Comparison of ENCODE assay signal across 1 cellular context in the genomic region with DNA sequence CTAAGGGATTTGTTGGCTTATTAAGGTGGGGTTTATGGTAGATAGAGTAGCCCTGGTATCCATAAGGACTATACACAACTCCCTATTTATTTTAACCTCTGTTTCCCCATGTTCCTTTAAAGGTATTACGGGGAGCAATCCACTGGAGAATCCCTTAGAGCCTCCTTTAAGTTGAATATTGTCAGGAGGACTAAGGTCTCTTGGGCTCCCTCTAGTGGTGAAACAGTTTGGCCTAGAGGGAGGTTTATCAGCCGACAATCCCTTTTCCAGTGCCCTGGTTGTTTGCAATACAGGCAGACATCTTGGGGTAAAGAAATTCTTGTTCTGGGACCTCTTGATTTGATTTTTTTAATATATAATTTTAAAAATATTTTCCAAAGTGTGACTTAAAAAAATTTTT.
TF ChIP-seq lines count a peak whose summit lies in the region.

No MANE protein-coding gene starts in this region.

TF ChIP-seq in GM23338, 12 proteins besides CTCF, POLR2A, EP300 and RAD21 (continued from another document):
- TF ChIP-seq EZH2phosphoT487 (IDR thresholded peaks at IDR 0.05; ENCODE audit: unreplicated experiment) (no peak), STAT1 (IDR thresholded peaks at IDR 0.05; ENCODE audit: unreplicated experiment) (no peak), EZH2 (IDR thresholded peaks at IDR 0.05; ENCODE audit: low read depth, unreplicated experiment) (no peak)
